ENCODE assay signal across 11 cellular contexts in genomic region chr19:44876930-44877530, GRCh38. TPM values are rescaled to one million over a fixed set of nuclear protein-coding genes. Genes with fewer than 3 reads are reported as not detected.
DNase-seq lines count a peak whose midpoint lies in the region; ATAC-seq lines count a peak whose summit lies in the region.
"Had no signal": no experiment of that assay in that cellular context is flagged by ENCODE, and none has a peak within 500 bp of the region (broad histone marks: within the 10 kb centered on the region; RNA-seq: fewer than 3 reads in every experiment).

No MANE protein-coding gene starts in this region.

- no peaks in the 10 kb centered on the region for H3K27me3 ChIP-seq in trophoblast cell (ENCODE audit: insufficient read depth, low read length)
- no peaks in the 10 kb centered on the region for H3K27me3 ChIP-seq in mesenchymal stem cell (ENCODE audit: control insufficient read depth in 1 of 2, insufficient read depth in 1 of 2, low read length in 2 of 2)
- H3K27me3 ChIP-seq: upper lobe of right lung had no signal

- H4K91ac ChIP-seq in trophoblast cell (ENCODE audit: low read depth, low read length) (peak overlapping the region; percentile 24), mesenchymal stem cell (ENCODE audit: low read length) (no peak overlapping the region)

- H2AFZ ChIP-seq in trophoblast cell (ENCODE audit: insufficient read depth, low read length, poor library complexity) (no peak overlapping the region), mesenchymal stem cell (ENCODE audit: low read depth, low read length) (no peak overlapping the region)

- H3K79me1 ChIP-seq in trophoblast cell (ENCODE audit: low read length) (peaks cover 31% of the 10 kb centered on the region), mesenchymal stem cell (replicated peaks; ENCODE audit: low read length, poor library complexity, severe bottlenecking) (peaks cover 41% of the 10 kb centered on the region)

- peak overlapping the region; percentile 86 for H3K27ac ChIP-seq in trophoblast cell (ENCODE audit: low read depth, low read length)
- H3K27ac ChIP-seq in mesenchymal stem cell (ENCODE audit: low read length, poor library complexity, severe bottlenecking): no peak overlapping the region
- H3K27ac ChIP-seq: upper lobe of right lung had no signal

- peak overlapping the region; percentile 6 for H2BK12ac ChIP-seq in trophoblast cell (ENCODE audit: low read length)
- no peak overlapping the region for H2BK12ac ChIP-seq in mesenchymal stem cell (ENCODE audit: low read length in 2 of 2)

- no peak overlapping the region for H2BK120ac ChIP-seq in trophoblast cell (ENCODE audit: insufficient read depth, low read length, poor library complexity)
- no peak overlapping the region for H2BK120ac ChIP-seq in mesenchymal stem cell (ENCODE audit: low read depth, low read length)

- no peak overlapping the region for H2BK15ac ChIP-seq in mesenchymal stem cell (ENCODE audit: low read depth, poor library complexity, severe bottlenecking)

- H3K36me3 ChIP-seq in trophoblast cell (ENCODE audit: control insufficient read depth in 1 of 2, insufficient read depth in 2 of 2, low read length in 2 of 2) (peaks cover 69 to 71% of the 10 kb centered on the region in 2 experiments), mesenchymal stem cell (ENCODE audit: control insufficient read depth in 1 of 2, insufficient read depth in 2 of 2, low read depth in 1 of 2, low read length in 2 of 2) (peaks cover 66 to 85% of the 10 kb centered on the region in 2 experiments)

- peaks cover 8% of the 10 kb centered on the region for H3K79me2 ChIP-seq in trophoblast cell (ENCODE audit: control insufficient read depth, insufficient read depth, low read length, poor library complexity)

- H3K14ac ChIP-seq in trophoblast cell (ENCODE audit: low read length): peak overlapping the region; percentile 37
- H3K14ac ChIP-seq in mesenchymal stem cell (ENCODE audit: low read length in 2 of 2): no peak overlapping the region

- H3K4me1 ChIP-seq in trophoblast cell (ENCODE audit: control insufficient read depth in 1 of 2, insufficient read depth in 2 of 2, low read length in 2 of 2) (peaks cover 60 to 72% of the 10 kb centered on the region in 2 experiments), mesenchymal stem cell (ENCODE audit: control insufficient read depth, insufficient read depth, low read depth, low read length) (peaks cover 25% of the 10 kb centered on the region)
- H3K4me1 ChIP-seq: upper lobe of right lung had no signal

- H3K9ac ChIP-seq in trophoblast cell (ENCODE audit: low read length): no peak overlapping the region
- H3K9ac ChIP-seq in mesenchymal stem cell (ENCODE audit: low read length): no peak overlapping the region

- H4K8ac ChIP-seq in trophoblast cell (ENCODE audit: low read depth, low read length) (no peak overlapping the region), mesenchymal stem cell (ENCODE audit: low read length) (no peak overlapping the region)

- no peak overlapping the region for H4K12ac ChIP-seq in trophoblast cell (ENCODE audit: low read depth, low read length)

- ATAC-seq in HG03571 (IDR thresholded peaks at IDR 0.05; ENCODE audit: unreplicated experiment) (no peak), HG02981 (IDR thresholded peaks at IDR 0.05; ENCODE audit: unreplicated experiment) (no peak)
- ATAC-seq: upper lobe of right lung had no signal

- DNase-seq in NCI-H510A (lab: John Stamatoyannopoulos, UW): peak; percentile 41
- DNase-seq in NCI-H510A treated with DMSO at 0.1 percent for 48 hours (lab: John Stamatoyannopoulos, UW): no peak
- peak; percentile 91 for DNase-seq in NCI-H2171 treated with DMSO at 0.1 percent for 48 hours (lab: John Stamatoyannopoulos, UW)
- DNase-seq in astrocyte of the hippocampus (ENCODE audit: low read depth, low spot score): peak; percentile 27
- no peak for DNase-seq in trophoblast cell
- DNase-seq in mesenchymal stem cell: no peak
- DNase-seq: NCI-H1436, upper lobe of right lung had no signal

- H3K23ac ChIP-seq in trophoblast cell (ENCODE audit: low read length) (no peak overlapping the region), mesenchymal stem cell (ENCODE audit: low read length in 2 of 2) (no peak overlapping the region)

- H3K4me2 ChIP-seq in trophoblast cell (ENCODE audit: low read length) (no peak overlapping the region), mesenchymal stem cell (ENCODE audit: low read length, poor library complexity, severe bottlenecking) (no peak overlapping the region)

- peak overlapping the region; percentile 49 for H2AK5ac ChIP-seq in trophoblast cell (ENCODE audit: low read length)
- H2AK5ac ChIP-seq in mesenchymal stem cell (ENCODE audit: low read length, severe bottlenecking): no peak overlapping the region

- peak overlapping the region; percentile 56 for H3K18ac ChIP-seq in trophoblast cell (ENCODE audit: low read length)
- no peak overlapping the region for H3K18ac ChIP-seq in mesenchymal stem cell (ENCODE audit: low read depth in 1 of 2, low read length in 2 of 2)

- H3K9me3 ChIP-seq in trophoblast cell (ENCODE audit: insufficient read depth, low read depth, low read length) (peaks cover 2% of the 10 kb centered on the region), mesenchymal stem cell (ENCODE audit: control insufficient read depth, low read length) (no peaks in the 10 kb centered on the region)
- H3K9me3 ChIP-seq: upper lobe of right lung had no signal

- H3K4ac ChIP-seq in trophoblast cell (ENCODE audit: low read depth, low read length) (no peak overlapping the region), mesenchymal stem cell (ENCODE audit: low read depth in 1 of 2, low read length in 2 of 2) (no peak overlapping the region)

- H2BK5ac ChIP-seq in trophoblast cell (ENCODE audit: low read depth, low read length, poor library complexity) (peak overlapping the region; percentile 51), mesenchymal stem cell (ENCODE audit: low read depth, low read length, poor library complexity, severe bottlenecking) (no peak overlapping the region)

- no CpG with 5 or more reads among the region's 5 CpGs for WGBS in trophoblast cell (ENCODE audit: extremely low coverage, insufficient coverage, insufficient read length)
- 93% methylated on average over 3 of the region's 5 CpGs for WGBS in mesenchymal stem cell

- H3K4me3 ChIP-seq in trophoblast cell (ENCODE audit: low read depth, low read length) (no peak overlapping the region), mesenchymal stem cell (ENCODE audit: insufficient read depth in 1 of 2, low read depth in 1 of 2, low read length in 2 of 2) (no peak overlapping the region)
- H3K4me3 ChIP-seq: skin epidermis, upper lobe of right lung had no signal

RNA-seq across cellular contexts. Expression of gene TOMM40, which starts 14.0 kb away (rescaled TPM):
- 49.1 and 50.5 TPM in 2 replicates for polyA plus RNA-seq in trophoblast cell (2013)
- polyA plus RNA-seq in mesenchymal stem cell (2013, experiment 1 of 2): 39.7 TPM
- polyA plus RNA-seq in mesenchymal stem cell (2013, experiment 2 of 2): 37.9 TPM

RNA-seq across cellular contexts. Expression of gene APOE, which starts 28.6 kb away (rescaled TPM):
- 836 and 837 TPM in 2 replicates for polyA plus RNA-seq in trophoblast cell (2013)
- 201 TPM for polyA plus RNA-seq in mesenchymal stem cell (2013, experiment 1 of 2)
- polyA plus RNA-seq in mesenchymal stem cell (2013, experiment 2 of 2): 208 TPM

RNA-seq across cellular contexts. Expression of gene NECTIN2, which starts 30.9 kb away (rescaled TPM):
- polyA plus RNA-seq in trophoblast cell (2013): 281 and 282 TPM in 2 replicates
- polyA plus RNA-seq in mesenchymal stem cell (2013, experiment 1 of 2): 234 TPM
- polyA plus RNA-seq in mesenchymal stem cell (2013, experiment 2 of 2): 231 TPM

RNA-seq across cellular contexts. Expression of gene APOC1, which starts 37.4 kb away (rescaled TPM):
- polyA plus RNA-seq in trophoblast cell (2013): 192 and 210 TPM in 2 replicates
- 87.8 TPM for polyA plus RNA-seq in mesenchymal stem cell (2013, experiment 1 of 2)
- polyA plus RNA-seq in mesenchymal stem cell (2013, experiment 2 of 2): 82.3 TPM

Comparison
In these comparisons a context has a peak if more than half of its experiments do, and no peak if none do; other contexts are left out.
1. DNase-seq: peak in NCI-H510A (single experiment), NCI-H2171 treated with DMSO at 0.1 percent for 48 hours (single experiment) and astrocyte of the hippocampus (single experiment); none in NCI-H510A treated with DMSO at 0.1 percent for 48 hours (single experiment), trophoblast cell (0 of 2) and mesenchymal stem cell (single experiment).